1 cellular context compared by ENCODE assay signal in genomic region chr18:76492669-76493212, GRCh38.
TF ChIP-seq lines count a peak whose summit lies in the region.

No MANE protein-coding gene starts in this region.

TF ChIP-seq in A549, 52 proteins besides CTCF, POLR2A, EP300 and RAD21 (continued from another document):
- TF ChIP-seq, protein P1, sequence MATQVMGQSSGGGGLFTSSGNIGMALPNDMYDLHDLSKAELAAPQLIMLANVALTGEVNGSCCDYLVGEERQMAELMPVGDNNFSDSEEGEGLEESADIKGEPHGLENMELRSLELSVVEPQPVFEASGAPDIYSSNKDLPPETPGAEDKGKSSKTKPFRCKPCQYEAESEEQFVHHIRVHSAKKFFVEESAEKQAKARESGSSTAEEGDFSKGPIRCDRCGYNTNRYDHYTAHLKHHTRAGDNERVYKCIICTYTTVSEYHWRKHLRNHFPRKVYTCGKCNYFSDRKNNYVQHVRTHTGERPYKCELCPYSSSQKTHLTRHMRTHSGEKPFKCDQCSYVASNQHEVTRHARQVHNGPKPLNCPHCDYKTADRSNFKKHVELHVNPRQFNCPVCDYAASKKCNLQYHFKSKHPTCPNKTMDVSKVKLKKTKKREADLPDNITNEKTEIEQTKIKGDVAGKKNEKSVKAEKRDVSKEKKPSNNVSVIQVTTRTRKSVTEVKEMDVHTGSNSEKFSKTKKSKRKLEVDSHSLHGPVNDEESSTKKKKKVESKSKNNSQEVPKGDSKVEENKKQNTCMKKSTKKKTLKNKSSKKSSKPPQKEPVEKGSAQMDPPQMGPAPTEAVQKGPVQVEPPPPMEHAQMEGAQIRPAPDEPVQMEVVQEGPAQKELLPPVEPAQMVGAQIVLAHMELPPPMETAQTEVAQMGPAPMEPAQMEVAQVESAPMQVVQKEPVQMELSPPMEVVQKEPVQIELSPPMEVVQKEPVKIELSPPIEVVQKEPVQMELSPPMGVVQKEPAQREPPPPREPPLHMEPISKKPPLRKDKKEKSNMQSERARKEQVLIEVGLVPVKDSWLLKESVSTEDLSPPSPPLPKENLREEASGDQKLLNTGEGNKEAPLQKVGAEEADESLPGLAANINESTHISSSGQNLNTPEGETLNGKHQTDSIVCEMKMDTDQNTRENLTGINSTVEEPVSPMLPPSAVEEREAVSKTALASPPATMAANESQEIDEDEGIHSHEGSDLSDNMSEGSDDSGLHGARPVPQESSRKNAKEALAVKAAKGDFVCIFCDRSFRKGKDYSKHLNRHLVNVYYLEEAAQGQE (IDR thresholded peaks at IDR 0.05), result no peak
- no peak for TF ChIP-seq TP53 (CRISPR knock-in tag; IDR thresholded peaks at IDR 0.05)
- TF ChIP-seq EHF (CRISPR knock-in tag; IDR thresholded peaks at IDR 0.05), result no peak
- no peak for TF ChIP-seq ZC3H11A (IDR thresholded peaks at IDR 0.05)
- no peak for TF ChIP-seq RFX5 (IDR thresholded peaks at IDR 0.05)
